In genomic region chr9:114989600-114990410, GRCh38 we compare ENCODE assay signal across 11 cellular contexts. TPM values are rescaled to one million over a fixed set of nuclear protein-coding genes. Genes with fewer than 3 reads are reported as not detected.
DNase-seq lines count a peak whose midpoint lies in the region; ATAC-seq and FAIRE-seq lines count a peak whose summit lies in the region.
"Had no signal": no experiment of that assay in that cellular context is flagged by ENCODE, and none has a peak within 500 bp of the region (broad histone marks: within the 10 kb centered on the region; RNA-seq: fewer than 3 reads in every experiment).

No MANE protein-coding gene starts in this region.

- DNase-seq in GM18507 (ENCODE audit: extremely low spot score, insufficient read length, low read depth) (no peak), germinal center (ENCODE audit: low spot score) (no peak), NCI-H2107 treated with DMSO at 0.1 percent for 48 hours (lab: John Stamatoyannopoulos, UW; ENCODE audit: unreplicated experiment) (no peak), Right ventricle myocardium superior (no peak)
- peak; percentile 73 to 81 for DNase-seq in activated CD4-positive, alpha-beta T cell treated with anti-CD3 and anti-CD28 coated beads, Interleukin-2, amount 50 U/mL, for 48 hours
- DNase-seq in stimulated activated CD4-positive, alpha-beta T cell treated with anti-CD3 and anti-CD28 coated beads, Interleukin-12 subunit alpha, Interleukin-12 subunit beta, amount 100 ng/mL, for 48 hours (ENCODE audit: low read depth in 2 of 3, low spot score in 1 of 3), result peak; percentile 58 to 76 (median 60)
- DNase-seq: DMS153, NCI-H1436 had no signal

- peak; percentile 66 for ATAC-seq in HG02852 (IDR thresholded peaks at IDR 0.05; ENCODE audit: unreplicated experiment)
- no peak for ATAC-seq in GM19328 (IDR thresholded peaks at IDR 0.05; ENCODE audit: unreplicated experiment)
- ATAC-seq in Right ventricle myocardium superior (ENCODE audit: poor library complexity), result no peak

- intact Hi-C loops in Right ventricle myocardium superior (cut with DNase I), result no loop called here

- FAIRE-seq in GM18507 (lab: Jason Lieb, UNC), result peak; percentile 46

RNA-seq across cellular contexts. Expression of gene TNFSF8, which starts 59.4 kb away (rescaled TPM):
- total RNA-seq in Right ventricle myocardium superior, result 0.46 TPM
- total RNA-seq: neural crest cell had no signal

Comparison
In these comparisons a context has a peak if more than half of its experiments do, and no peak if none do; other contexts are left out.
1. DNase-seq: peak in activated CD4-positive, alpha-beta T cell treated with anti-CD3 and anti-CD28 coated beads, Interleukin-2, amount 50 U/mL, for 48 hours (2 of 2) and stimulated activated CD4-positive, alpha-beta T cell treated with anti-CD3 and anti-CD28 coated beads, Interleukin-12 subunit alpha, Interleukin-12 subunit beta, amount 100 ng/mL, for 48 hours (3 of 3); none in GM18507 (single experiment), germinal center (single experiment), NCI-H2107 treated with DMSO at 0.1 percent for 48 hours (single experiment) and Right ventricle myocardium superior (single experiment).